In genomic region chr2:6186332-6187100, GRCh38 we compare ENCODE assay signal across 10 cellular contexts.
DNase-seq lines count a peak whose midpoint lies in the region; ATAC-seq and TF ChIP-seq lines count a peak whose summit lies in the region.
"Had no signal": no experiment of that assay in that cellular context is flagged by ENCODE, and none has a peak within 500 bp of the region (broad histone marks: within the 10 kb centered on the region; RNA-seq: fewer than 3 reads in every experiment).

No MANE protein-coding gene starts in this region.

- no peak overlapping the region for H3K4me3 ChIP-seq in cardiac fibroblast (replicated peaks in 1 of 2; ENCODE audit: low read depth in 2 of 2, low read length in 2 of 2)
- H3K4me3 ChIP-seq in left lung: no peak overlapping the region
- H3K4me3 ChIP-seq in subcutaneous abdominal adipose tissue (ENCODE audit: low read depth in 1 of 5, low read length in 5 of 5): no peak overlapping the region

- no peaks in the 10 kb centered on the region for H3K27me3 ChIP-seq in left lung
- no peaks in the 10 kb centered on the region for H3K27me3 ChIP-seq in subcutaneous abdominal adipose tissue (ENCODE audit: control insufficient read depth in 5 of 5, insufficient read depth in 4 of 5, low read length in 5 of 5)

- ATAC-seq in left lung: peak; percentile 98

- H3K9ac ChIP-seq in subcutaneous abdominal adipose tissue (ENCODE audit: low read length in 5 of 5): no peak overlapping the region

- H3K27ac ChIP-seq in left lung: peak overlapping the region; percentile 46 to 49
- peak overlapping the region; percentile 51 for H3K27ac ChIP-seq in subcutaneous abdominal adipose tissue (ENCODE audit: low read depth, low read length)

- TF ChIP-seq CTCF in cardiac fibroblast (IDR thresholded peaks at IDR 0.05; ENCODE audit: low read depth, low read length): no peak
- TF ChIP-seq CTCF in left lung (IDR thresholded peaks at IDR 0.05): no peak

- peaks cover 0 to 5% of the 10 kb centered on the region in 2 donors for H3K9me3 ChIP-seq in left lung
- H3K9me3 ChIP-seq in subcutaneous abdominal adipose tissue (ENCODE audit: control insufficient read depth in 5 of 5, low read length in 5 of 5): peaks cover 0 to 8% (median 0%) of the 10 kb centered on the region in 5 donors

- H3K4me1 ChIP-seq in left lung (peaks cover 4% of the 10 kb centered on the region in 2 donors), subcutaneous abdominal adipose tissue (ENCODE audit: control insufficient read depth in 5 of 5, insufficient read depth in 5 of 5, low read length in 5 of 5) (peaks cover 0 to 12% (median 0%) of the 10 kb centered on the region in 5 donors)

- DNase-seq in LoVo (ENCODE audit: low spot score) (peak; percentile 7), cardiac fibroblast (ENCODE audit: low read depth in 2 of 2) (peak; percentile 19 to 48), left lung (peak in 1 of 2 donors; percentile 62), amniotic stem cell (lab: John Stamatoyannopoulos, UW) (no peak), COR-L47 (lab: John Stamatoyannopoulos, UW) (no peak), NCI-H1436 (lab: John Stamatoyannopoulos, UW) (no peak), NCI-H2171 treated with DMSO at 0.1 percent for 48 hours (lab: John Stamatoyannopoulos, UW) (no peak)
- DNase-seq: Kasumi-1, NCI-H526 had no signal

- intact Hi-C loops in left lung (cut with DNase I): no loop called here

- H3K36me3 ChIP-seq in left lung (no peaks in the 10 kb centered on the region), subcutaneous abdominal adipose tissue (ENCODE audit: control insufficient read depth in 5 of 5, insufficient read depth in 5 of 5, low read length in 5 of 5) (no peaks in the 10 kb centered on the region)

Comparison
In these comparisons a context has a peak if more than half of its experiments do, and no peak if none do; other contexts are left out.
1. DNase-seq: peak in LoVo (single experiment) and cardiac fibroblast (2 of 2); none in amniotic stem cell (single experiment), COR-L47 (single experiment), NCI-H1436 (single experiment) and NCI-H2171 treated with DMSO at 0.1 percent for 48 hours (single experiment).